Comparison of ENCODE assay signal across 19 cellular contexts in genomic region chr6:130752292-130752691, GRCh38.
"Had no signal": no experiment of that assay in that cellular context is flagged by ENCODE, and none has a peak within 500 bp of the region (broad histone marks: within the 10 kb centered on the region; RNA-seq: fewer than 3 reads in every experiment).

No MANE protein-coding gene starts in this region.

- H3K9me3 ChIP-seq: thoracic aorta had no signal

- H3K9ac ChIP-seq: neural progenitor cell had no signal

- ATAC-seq: activated CD8-positive, alpha-beta T cell treated with anti-CD3 and anti-CD28 coated beads, Interleukin-2, amount 10 ng/mL, durations not matched to agents 7 days and 5 days; activated naive CD8-positive, alpha-beta T cell treated with anti-CD3 and anti-CD28 coated beads, Interleukin-2, amount 50 U/mL, for 24 hours; gastrocnemius medialis; left ventricle myocardium superior; naive thymus-derived CD8-positive, alpha-beta T cell had no signal

- H3K27me3 ChIP-seq: gastrocnemius medialis, neural progenitor cell had no signal

- H3K4me3 ChIP-seq: gastrocnemius medialis, neural progenitor cell, thoracic aorta had no signal

- H3K4me1 ChIP-seq: gastrocnemius medialis, neural progenitor cell had no signal

- H2AFZ ChIP-seq: neural progenitor cell had no signal

- H3K36me3 ChIP-seq: gastrocnemius medialis, neural progenitor cell, thoracic aorta had no signal

- H3K4me2 ChIP-seq: neural progenitor cell had no signal

- DNase-seq: activated CD4-positive, alpha-beta T cell treated with anti-CD3 and anti-CD28 coated beads, Interleukin-2, amount 10 ng/mL, durations not matched to agents 7 days and 5 days; activated CD4-positive, CD25-positive, alpha-beta regulatory T cell treated with anti-CD3 and anti-CD28 coated beads, Interleukin-2, amount 50 U/mL, for 72 hours; activated CD8-positive, alpha-beta T cell treated with anti-CD3 and anti-CD28 coated beads, Interleukin-2, amount 10 ng/mL, durations not matched to agents 7 days and 5 days; activated gamma-delta T cell; activated naive CD4-positive, alpha-beta T cell treated with anti-CD3 and anti-CD28 coated beads, Interleukin-2, amount 50 U/mL, for 16 hours; activated naive CD8-positive, alpha-beta T cell treated with anti-CD3 and anti-CD28 coated beads, Interleukin-2, amount 50 U/mL, for 24 hours; aorta; effector memory CD4-positive, alpha-beta T cell; gastrocnemius medialis; head of caudate nucleus; hypothalamus; left ventricle myocardium superior; mammary epithelial cell; naive thymus-derived CD8-positive, alpha-beta T cell; posterior cingulate gyrus; stimulated activated CD4-positive, alpha-beta T cell treated with anti-CD3 and anti-CD28 coated beads, Interleukin-4, amount 100 ng/mL, for 24 hours; stimulated activated naive CD4-positive, alpha-beta T cell treated with Interleukin-2 at 50 U/mL for 16 hours had no signal

- H3K27ac ChIP-seq: gastrocnemius medialis, neural progenitor cell, thoracic aorta had no signal
